In the genomic region with DNA sequence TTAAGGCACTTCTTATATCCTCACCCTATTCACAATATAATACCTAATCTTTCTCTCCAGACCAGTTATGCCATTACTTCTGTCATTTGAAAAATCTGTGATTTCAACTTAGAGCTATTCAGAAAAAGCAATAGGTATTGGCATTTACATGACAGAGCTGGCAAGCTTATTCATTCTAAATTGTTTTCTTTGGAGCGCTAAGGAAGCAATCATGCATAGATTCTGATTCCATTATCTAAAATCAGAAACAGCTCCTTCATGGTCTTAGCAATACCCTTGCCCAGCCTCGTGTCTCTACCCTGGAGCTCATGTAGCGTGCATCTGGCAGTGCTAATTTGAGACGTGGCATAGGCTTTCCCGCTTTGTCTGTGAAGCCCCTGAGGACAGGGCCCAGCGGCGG, we compare ENCODE assay signal across 17 cellular contexts. TPM values are rescaled to one million over a fixed set of nuclear protein-coding genes. Genes with fewer than 3 reads are reported as not detected.
A peak's percentile ranks its signal among the peaks of the same experiment; 100 is the strongest.
DNase-seq lines count a peak whose midpoint lies in the region; ATAC-seq, FAIRE-seq and TF ChIP-seq lines count a peak whose summit lies in the region.
"Had no signal": no experiment of that assay in that cellular context is flagged by ENCODE, and none has a peak within 500 bp of the region (broad histone marks: within the 10 kb centered on the region; RNA-seq: fewer than 3 reads in every experiment).

No MANE protein-coding gene starts in this region.

- intact Hi-C loops in Calu3 (cut with micrococcal nuclease; ENCODE audit: unreplicated experiment) (loop anchor here (10.0 kb wide), 1 partner anchor 50 kb away; no protein-coding TSS in a partner anchor), GM12878 (cut with micrococcal nuclease; ENCODE audit: unreplicated experiment) (loop anchor here (5.0 kb wide), 1 partner anchor 52 kb away; no protein-coding TSS in a partner anchor)

- no peak overlapping the region for H2BK15ac ChIP-seq in mesenchymal stem cell (ENCODE audit: low read depth, poor library complexity, severe bottlenecking)

- 79% methylated on average over 7 of the region's 7 CpGs for WGBS in GM12878 (ENCODE audit: insufficient coverage, insufficient replicate concordance, low lambda C conversion rate, missing lambda C conversion rate)
- 92% methylated on average over 7 of the region's 7 CpGs for WGBS in mesenchymal stem cell

- no peak for TF ChIP-seq POLR2A in GM12878 (IDR thresholded peaks at IDR 0.05; ENCODE audit: low read depth, low read length)

- H3K27me3 ChIP-seq in GM12878 (replicated peaks in 1 of 2; ENCODE audit: control insufficient read depth in 2 of 2, insufficient read depth in 2 of 2, low read length in 1 of 2) (no peaks in the 10 kb centered on the region), mesenchymal stem cell (ENCODE audit: control insufficient read depth in 1 of 2, insufficient read depth in 1 of 2, low read length in 2 of 2) (no peaks in the 10 kb centered on the region)

- in situ Hi-C loops in GM12878 (cut with MboI): no loop called here

- H3K27ac ChIP-seq in GM12878 (ENCODE audit: control insufficient read depth, insufficient read depth): no peak overlapping the region
- H3K27ac ChIP-seq in mesenchymal stem cell (ENCODE audit: low read length, poor library complexity, severe bottlenecking): no peak overlapping the region
- H3K27ac ChIP-seq: BLaER1 had no signal

- H3K4me3 ChIP-seq in GM12878: no peak overlapping the region
- no peak overlapping the region for H3K4me3 ChIP-seq in mesenchymal stem cell (ENCODE audit: insufficient read depth in 1 of 2, low read depth in 1 of 2, low read length in 2 of 2)
- H3K4me3 ChIP-seq: BLaER1 had no signal

- H3K4me1 Mint-ChIP-seq in Calu3 (ENCODE audit: low read depth, unreplicated experiment): peaks cover 40% of the 10 kb centered on the region

- H3K36me3 ChIP-seq in GM12878 (ENCODE audit: control insufficient read depth in 2 of 2, insufficient read depth in 2 of 2, low read length in 1 of 2) (no peaks in the 10 kb centered on the region), mesenchymal stem cell (ENCODE audit: control insufficient read depth in 1 of 2, insufficient read depth in 2 of 2, low read depth in 1 of 2, low read length in 2 of 2) (peaks cover 0 to 7% of the 10 kb centered on the region in 2 experiments)
- H3K36me3 ChIP-seq: BLaER1 had no signal

- H3K9me3 ChIP-seq in GM12878 (replicated peaks; ENCODE audit: control insufficient read depth, insufficient read depth, low read length): no peaks in the 10 kb centered on the region
- H3K9me3 ChIP-seq in mesenchymal stem cell (ENCODE audit: control insufficient read depth, low read length): no peaks in the 10 kb centered on the region

- no peaks in the 10 kb centered on the region for H4K20me1 ChIP-seq in GM12878 (ENCODE audit: control insufficient read depth, insufficient read depth)
- H4K20me1 ChIP-seq: BLaER1 had no signal

- H2AFZ ChIP-seq in GM12878 (ENCODE audit: control insufficient read depth, low read depth, low read length) (no peak overlapping the region), mesenchymal stem cell (ENCODE audit: low read depth, low read length) (no peak overlapping the region)

- no peak for TF ChIP-seq EP300 in GM12878 (IDR thresholded peaks at IDR 0.05; ENCODE audit: borderline replicate concordance in 1 of 2, control insufficient read depth in 1 of 2, low read depth in 2 of 2, low read length in 2 of 2)

- H4K91ac ChIP-seq in mesenchymal stem cell (ENCODE audit: low read length): no peak overlapping the region

- no TSS peak for BruUV-seq in Calu3 (replicated peaks; lab: Mats Ljungman, UMichigan)
- no TSS peak for BruUV-seq in GM12878 (replicated peaks; lab: Mats Ljungman, UMichigan)

- no peaks in the 10 kb centered on the region for H3K9me3 Mint-ChIP-seq in Calu3 (ENCODE audit: low read depth, unreplicated experiment)
- H3K9me3 Mint-ChIP-seq: CD8-positive, alpha-beta memory T cell; HFFc6; IgD-negative memory B cell had no signal

- H2AK5ac ChIP-seq in mesenchymal stem cell (ENCODE audit: low read length, severe bottlenecking): no peak overlapping the region

- TF ChIP-seq CTCF in Calu3 (IDR thresholded peaks at IDR 0.05; ENCODE audit: unreplicated experiment) (no peak), GM12878 (IDR thresholded peaks at IDR 0.05 in 2 of 3, conservative IDR thresholded peaks at IDR 0.05 in 1 of 3; ENCODE audit: control insufficient read depth in 2 of 3, extremely low read depth in 1 of 3, insufficient read depth in 1 of 3, low read depth in 3 of 3, low read length in 3 of 3) (no peak)

- no peak overlapping the region for H4K8ac ChIP-seq in mesenchymal stem cell (ENCODE audit: low read length)

- FAIRE-seq in GM12878 (lab: Jason Lieb, UNC): no peak
- FAIRE-seq: D721Med, G401.6 had no signal

- POLR2A ChIA-PET in GM12878 (lab: Charles Lee): interaction anchor here (0.9 kb wide), 1 partner anchor 21 kb away, joined by 3 read pairs; no protein-coding TSS in a partner anchor

- H3K9ac ChIP-seq in GM12878 (ENCODE audit: control insufficient read depth, insufficient read depth, low read length) (no peak overlapping the region), mesenchymal stem cell (ENCODE audit: low read length) (peak overlapping the region; percentile 47)
- H3K9ac ChIP-seq: BLaER1 had no signal

- peak overlapping the region; percentile 17; the same call in 1 of the 2 replicates for H3K4me2 ChIP-seq in GM12878 (ENCODE audit: control insufficient read depth, insufficient read depth)
- no peak overlapping the region for H3K4me2 ChIP-seq in mesenchymal stem cell (ENCODE audit: low read length, poor library complexity, severe bottlenecking)
- H3K4me2 ChIP-seq: BLaER1 had no signal

- H2BK120ac ChIP-seq in mesenchymal stem cell (ENCODE audit: low read depth, low read length): no peak overlapping the region

- no peak for DNase-seq in Calu3
- DNase-seq in GM12878 (ENCODE audit: low read depth, low spot score): no peak
- DNase-seq in mesenchymal stem cell: no peak
- DNase-seq in stimulated activated naive CD8-positive, alpha-beta T cell treated with anti-CD3 and anti-CD28 coated beads, Interleukin-15, Interleukin-2, amounts not matched to agents 100 U/mL and 50 U/mL, for 24 hours: no peak
- no peak for DNase-seq in stimulated activated naive CD4-positive, alpha-beta T cell (lab: John Stamatoyannopoulos, UW)
- DNase-seq in activated CD4-positive, CD25-positive, alpha-beta regulatory T cell treated with anti-CD3 and anti-CD28 coated beads, Interleukin-2, amount 50 U/mL, for 72 hours: no peak
- DNase-seq: AML-193; CD8-positive, alpha-beta memory T cell; DMS153; DMS79 treated with DMSO at 0.1 percent for 48 hours; EL; HCEC 1CT; HFFc6 had no signal

- no peak for TF ChIP-seq RAD21 in GM12878 (IDR thresholded peaks at IDR 0.05; ENCODE audit: insufficient read depth, low read depth, low read length)

- no peak overlapping the region for H3K23ac ChIP-seq in mesenchymal stem cell (ENCODE audit: low read length in 2 of 2)

- H2BK12ac ChIP-seq in mesenchymal stem cell (ENCODE audit: low read length in 2 of 2): no peak overlapping the region

- no peak overlapping the region for H2BK5ac ChIP-seq in mesenchymal stem cell (ENCODE audit: low read depth, low read length, poor library complexity, severe bottlenecking)

- SMC1A ChIA-PET in GM12878 (lab: Charles Lee; ENCODE audit: uncharacterized antibody, unreplicated experiment): interaction anchor here (0.9 to 3.7 kb wide), 4 partner anchors 18 to 54 kb away, joined by 3 to 20 read pairs (median 4); no protein-coding TSS in a partner anchor

- peak overlapping the region; percentile 86 for H3K4me3 Mint-ChIP-seq in Calu3 (ENCODE audit: low read depth, unreplicated experiment)
- H3K4me3 Mint-ChIP-seq: CD8-positive, alpha-beta memory T cell; HFFc6; IgD-negative memory B cell had no signal

- H3K27me3 Mint-ChIP-seq in Calu3 (ENCODE audit: unreplicated experiment): no peaks in the 10 kb centered on the region

- no peak for ATAC-seq in GM12878
- ATAC-seq in stimulated activated naive CD8-positive, alpha-beta T cell treated with anti-CD3 and anti-CD28 coated beads, Interleukin-15, Interleukin-2, amounts not matched to agents 100 U/mL and 50 U/mL, for 24 hours: no peak

- peaks cover 4% of the 10 kb centered on the region for H3K4me1 ChIP-seq in GM12878 (ENCODE audit: control insufficient read depth, insufficient read depth, low read length)
- peaks cover 20% of the 10 kb centered on the region for H3K4me1 ChIP-seq in mesenchymal stem cell (ENCODE audit: control insufficient read depth, insufficient read depth, low read depth, low read length)

- CTCF ChIA-PET in Calu3 (lab: Charles Lee) (no interaction called here), GM12878 (lab: Yijun Ruan, JAX) (interaction anchor here (0.6 to 1.3 kb wide), 4 partner anchors 13 to 154 kb away, joined by 3 to 6 read pairs (median 4); no protein-coding TSS in a partner anchor)

- no peak overlapping the region for H3K4ac ChIP-seq in mesenchymal stem cell (ENCODE audit: low read depth in 1 of 2, low read length in 2 of 2)

- RAD21 ChIA-PET in GM12878 (lab: Charles Lee; ENCODE audit: unreplicated experiment): interaction anchor here (2.6 kb wide), 1 partner anchor 24 kb away, joined by 10 read pairs; no protein-coding TSS in a partner anchor

- no peak overlapping the region for H3K14ac ChIP-seq in mesenchymal stem cell (ENCODE audit: low read length in 2 of 2)

- H3K79me2 ChIP-seq in GM12878 (ENCODE audit: control insufficient read depth, insufficient read depth, low read length): peaks cover 89% of the 10 kb centered on the region

- H3K18ac ChIP-seq in mesenchymal stem cell (ENCODE audit: low read depth in 1 of 2, low read length in 2 of 2): no peak overlapping the region

- peaks cover 24% of the 10 kb centered on the region for H3K79me1 ChIP-seq in mesenchymal stem cell (replicated peaks; ENCODE audit: low read length, poor library complexity, severe bottlenecking)

- H3K36me3 Mint-ChIP-seq in Calu3 (ENCODE audit: insufficient read depth, unreplicated experiment): peaks cover 41% of the 10 kb centered on the region
- H3K36me3 Mint-ChIP-seq: IgD-negative memory B cell had no signal

- no peak overlapping the region for H3K27ac Mint-ChIP-seq in Calu3 (ENCODE audit: unreplicated experiment)
- H3K27ac Mint-ChIP-seq: CD8-positive, alpha-beta memory T cell; HFFc6; IgD-negative memory B cell had no signal

RNA-seq across cellular contexts. Expression of a gene that starts 4.5 kb away (rescaled TPM):
- 71.6 and 81.4 TPM in 2 replicates for total RNA-seq in Calu3 (2022)
- total RNA-seq in GM12878 (2013; cell fraction: nucleolus; rRNA removed): 11.1 and 11.9 TPM in 2 replicates
- total RNA-seq in GM12878 (2014; rRNA removed): 24.9 and 27.6 TPM in 2 replicates
- 20.6 and 21.6 TPM in 2 replicates for total RNA-seq in GM12878 (2014; rRNA removed; fragmentation: Illumina TruSeq; extraction: Trizol)
- total RNA-seq in GM12878 (2021): 19.1 and 19.4 TPM in 2 replicates
- 5.1 TPM for polyA plus RNA-seq in GM12878 (2011; ENCODE audit: low read depth)
- 4.2 and 5.4 TPM in 2 replicates for polyA plus RNA-seq in GM12878 (2011; rRNA removed)
- polyA plus RNA-seq in GM12878 (2011; cell fraction: cytosol; rRNA removed): 2.6 and 2.8 TPM in 2 replicates
- polyA plus RNA-seq in GM12878 (2011; cell fraction: nucleus; rRNA removed): 2.4 and 2.7 TPM in 2 replicates
- 7.0 and 10.9 TPM in 2 replicates for polyA plus RNA-seq in GM12878 (2012)
- 23.8 and 30.9 TPM in 2 replicates for polyA plus RNA-seq in GM12878 (2014; fragmentation: Illumina TruSeq; extraction: Trizol)
- 1 to 10 TPM; 7.3 to 8.7 TPM for polyA plus RNA-seq in GM12878 (2014; fragmentation: Nextera tagmentation; extraction: Ambion mirVana)
- 16.0 and 18.8 TPM in 2 replicates for polyA plus RNA-seq in GM12878 (2014; rRNA removed)
- polyA plus RNA-seq in GM12878 (2016; fragmentation: Nextera tagmentation; extraction: Ambion mirVana): 10 to 100 TPM; 17.8 to 17.9 TPM
- polyA minus RNA-seq in GM12878 (2011; rRNA and poly(A)+ RNA removed): 4.1 and 4.6 TPM in 2 replicates
- polyA minus RNA-seq in GM12878 (2011; cell fraction: cytosol; rRNA and poly(A)+ RNA removed): 1.5 and 2.4 TPM in 2 replicates
- polyA minus RNA-seq in GM12878 (2011; cell fraction: nucleus; rRNA and poly(A)+ RNA removed): 1.2 and 1.7 TPM in 2 replicates
- polyA plus RNA-seq in mesenchymal stem cell (2013, experiment 1 of 2): 3.6 TPM
- 3.8 TPM for polyA plus RNA-seq in mesenchymal stem cell (2013, experiment 2 of 2)
- polyA plus RNA-seq: CD8-positive, alpha-beta memory T cell; IgD-negative memory B cell had no signal
